In genomic region chr6:1620504-1621327, GRCh38 we compare ENCODE assay signal across 16 cellular contexts. TPM values are rescaled to one million over a fixed set of nuclear protein-coding genes. Genes with fewer than 3 reads are reported as not detected.
DNase-seq lines count a peak whose midpoint lies in the region; ATAC-seq, FAIRE-seq and TF ChIP-seq lines count a peak whose summit lies in the region.
"Had no signal": no experiment of that assay in that cellular context is flagged by ENCODE, and none has a peak within 500 bp of the region (broad histone marks: within the 10 kb centered on the region; RNA-seq: fewer than 3 reads in every experiment).

No MANE protein-coding gene starts in this region.

- H4K5ac ChIP-seq in H1 (ENCODE audit: insufficient read length, low read depth, low read length) = no peak overlapping the region

- ATAC-seq in lower lobe of right lung (no peak), T-cell (replicated peaks in 1 of 4) (no peak)

- H3K27ac ChIP-seq in HUES6 (ENCODE audit: low read depth, low read length) = no peak overlapping the region
- no peak overlapping the region for H3K27ac ChIP-seq in H1 (ENCODE audit: low read depth, low read length)
- H3K27ac ChIP-seq in lower lobe of right lung = no peak overlapping the region
- H3K27ac ChIP-seq in substantia nigra (ENCODE audit: low read depth, low read length, poor library complexity, severe bottlenecking) = peak overlapping the region; percentile 7

- H3K36me3 ChIP-seq in HUES6 (ENCODE audit: control insufficient read depth, insufficient read depth, low read length) (no peaks in the 10 kb centered on the region), H1 (ENCODE audit: control insufficient read depth in 2 of 4, insufficient read depth in 4 of 4, low read length in 3 of 4) (peaks cover 0 to 11% (median 0%) of the 10 kb centered on the region in 4 experiments; a peak in 2 of 8 replicates), lower lobe of right lung (no peaks in the 10 kb centered on the region)

- H2BK5ac ChIP-seq in H1 (ENCODE audit: low read depth, low read length) = no peak overlapping the region

- no peak overlapping the region for H2BK12ac ChIP-seq in H1 (ENCODE audit: low read depth, low read length)

- H3K56ac ChIP-seq in H1 (replicated peaks; ENCODE audit: insufficient read length, low read depth, low read length) = no peak overlapping the region

- no peak overlapping the region for H2BK120ac ChIP-seq in H1 (replicated peaks; ENCODE audit: low read depth, low read length)

- peaks cover 10 to 13% (median 12%) of the 10 kb centered on the region in 3 donors for H3K4me1 Mint-ChIP-seq in T-cell

- H3K79me1 ChIP-seq in H1 (ENCODE audit: low read depth, low read length) = no peaks in the 10 kb centered on the region

- no peak overlapping the region for H3K14ac ChIP-seq in H1 (ENCODE audit: insufficient read length)

- TF ChIP-seq CTCF in H1 (IDR thresholded peaks at IDR 0.05; ENCODE audit: control extremely low read depth in 1 of 3, insufficient read depth in 1 of 3, low read depth in 1 of 3, low read length in 3 of 3) (no peak), lower lobe of right lung (IDR thresholded peaks at IDR 0.05) (no peak)

- CTCF ChIA-PET in H1 (lab: Charles Lee; ENCODE audit: partially characterized antibody) (interaction anchor here (0.5 to 2.8 kb wide), 6 partner anchors 9 to 34 kb away, joined by 3 to 13 read pairs (median 4); no protein-coding TSS in a partner anchor), T-cell (lab: Charles Lee) (no interaction called here)

- no peak overlapping the region for H2AFZ ChIP-seq in H1 (ENCODE audit: low read length)

- H2BK20ac ChIP-seq in H1 (ENCODE audit: low read length) = no peak overlapping the region

- H3K18ac ChIP-seq in H1 (ENCODE audit: extremely low read depth, low read length) = no peak overlapping the region; the same call in 1 of the 2 replicates

- peak overlapping the region; percentile 59 to 87 for H3K4me2 ChIP-seq in H1 (ENCODE audit: insufficient read depth in 1 of 2, low read depth in 2 of 2, low read length in 2 of 2)

- no peak overlapping the region for H4K8ac ChIP-seq in H1 (ENCODE audit: extremely low read depth, insufficient read depth, low read length)

- H3K36me3 Mint-ChIP-seq in T-cell = peaks cover 22% of the 10 kb centered on the region

- H3K9me3 ChIP-seq in HUES6 (ENCODE audit: control insufficient read depth, insufficient read depth, low read depth, low read length) (no peaks in the 10 kb centered on the region), H1 (ENCODE audit: insufficient read depth in 2 of 2, low read depth in 1 of 2, low read length in 1 of 2) (no peaks in the 10 kb centered on the region; a peak in 1 of 4 replicates), lower lobe of right lung (no peaks in the 10 kb centered on the region)

- WGBS in H1 (ENCODE audit: extremely low coverage in 1 of 2, insufficient coverage in 1 of 2, insufficient read length in 1 of 2, insufficient replicate concordance in 2 of 2, low coverage in 1 of 2, low lambda C conversion rate in 2 of 2, missing lambda C conversion rate in 1 of 2), 2 experiments = 15% methylated on average over 24 of the region's 56 CpGs; no CpG with 5 or more reads in 1 of the 2 experiments

- H4K20me1 ChIP-seq in H1 (replicated peaks in 1 of 2; ENCODE audit: control insufficient read depth in 1 of 2, insufficient read depth in 2 of 2, low read length in 2 of 2) = peaks cover 38 to 47% of the 10 kb centered on the region in 2 experiments

- no peak overlapping the region for H4K91ac ChIP-seq in H1 (replicated peaks; ENCODE audit: insufficient read length, low read length)

- no peak overlapping the region for H2BK15ac ChIP-seq in H1 (ENCODE audit: low read length)

- peaks cover 6% of the 10 kb centered on the region; the same call in 1 of the 2 replicates for H3K23me2 ChIP-seq in H1 (ENCODE audit: low read depth, low read length)

- no peaks in the 10 kb centered on the region for H3K9me3 Mint-ChIP-seq in T-cell
- H3K9me3 Mint-ChIP-seq: activated T-helper 17 cell treated with anti-CD3 and anti-CD28 coated beads, Interleukin-2, amount 50 U/mL, for 72 hours; naive thymus-derived CD8-positive, alpha-beta T cell had no signal

- no peak overlapping the region for H3K4ac ChIP-seq in H1 (replicated peaks; ENCODE audit: insufficient read length, low read depth, low read length)

- peaks cover 42% of the 10 kb centered on the region for H3K4me1 ChIP-seq in HUES6 (ENCODE audit: control insufficient read depth, insufficient read depth, low read length)
- H3K4me1 ChIP-seq in H1 (replicated peaks in 1 of 4; ENCODE audit: control insufficient read depth in 3 of 4, insufficient read depth in 4 of 4, low read length in 3 of 4) = peaks cover 0 to 28% (median 18%) of the 10 kb centered on the region in 4 experiments; a peak in 5 of 7 replicates
- peaks cover 20% of the 10 kb centered on the region for H3K4me1 ChIP-seq in lower lobe of right lung

- no peaks in the 10 kb centered on the region for H3K79me2 ChIP-seq in H1 (ENCODE audit: control insufficient read depth in 1 of 2, insufficient read depth in 2 of 2, low read length in 2 of 2)

- H3K27ac Mint-ChIP-seq in T-cell = no peak overlapping the region
- H3K27ac Mint-ChIP-seq: activated T-helper 17 cell treated with anti-CD3 and anti-CD28 coated beads, Interleukin-2, amount 50 U/mL, for 72 hours; naive thymus-derived CD8-positive, alpha-beta T cell had no signal

- H3K4me3 Mint-ChIP-seq in T-cell = peak overlapping the region in 1 of 3 donors; percentile 6
- H3K4me3 Mint-ChIP-seq: activated T-helper 17 cell treated with anti-CD3 and anti-CD28 coated beads, Interleukin-2, amount 50 U/mL, for 72 hours had no signal

- peak overlapping the region; percentile 65 for H3K4me3 ChIP-seq in HUES6 (ENCODE audit: low read depth, low read length)
- H3K4me3 ChIP-seq in H1 (ENCODE audit: extremely low read depth in 1 of 4, insufficient read depth in 2 of 4, low read depth in 3 of 4, low read length in 4 of 4) = peak overlapping the region in 3 of 4 experiments; percentile 19 to 57 (median 22); a peak in 5 of 8 replicates
- H3K4me3 ChIP-seq in lower lobe of right lung = no peak overlapping the region

- peaks cover 51 to 70% of the 10 kb centered on the region in 2 donors for H3K27me3 Mint-ChIP-seq in T-cell

- intact Hi-C loops in lower lobe of right lung (cut with DNase I) = no loop called here

- H2AK5ac ChIP-seq in H1 (ENCODE audit: low read depth, low read length) = peak overlapping the region; percentile 53; the same call in 1 of the 2 replicates

- TF ChIP-seq POLR2A in H1 (IDR thresholded peaks at IDR 0.05; ENCODE audit: control extremely low read depth in 1 of 2, low read depth in 2 of 2, low read length in 2 of 2) = no peak

- FAIRE-seq in H1 (lab: Jason Lieb, UNC) = no peak

- POLR2A ChIA-PET in H1 (lab: Charles Lee; ENCODE audit: partially characterized antibody) = interaction anchor here (1.6 to 3.4 kb wide), 2 partner anchors 9 to 13 kb away, joined by 7 to 13 read pairs; no protein-coding TSS in a partner anchor
- POLR2A ChIA-PET in T-cell (lab: Charles Lee) = no interaction called here

- H3K27me3 ChIP-seq in HUES6 (ENCODE audit: control insufficient read depth, insufficient read depth, low read length) (peaks cover 100% of the 10 kb centered on the region), H1 (replicated peaks in 1 of 4; ENCODE audit: control insufficient read depth in 3 of 4, extremely low read depth in 1 of 4, insufficient read depth in 3 of 4, low read length in 3 of 4) (peaks cover 98 to 100% (median 100%) of the 10 kb centered on the region in 4 experiments), lower lobe of right lung (ENCODE audit: low read depth) (peaks cover 94% of the 10 kb centered on the region)

- no peak overlapping the region for H3K23ac ChIP-seq in H1 (ENCODE audit: insufficient read length)

- TF ChIP-seq EP300 in H1 (IDR thresholded peaks at IDR 0.05; ENCODE audit: borderline replicate concordance in 1 of 2, low read depth in 2 of 2, low read length in 2 of 2) = no peak

- DNase-seq in H1 (ENCODE audit: low read depth in 1 of 2, low spot score in 2 of 2) = no peak
- DNase-seq in lower lobe of right lung = peak; percentile 24
- no peak for DNase-seq in substantia nigra (lab: John Stamatoyannopoulos, UW)
- DNase-seq in T-cell = no peak
- DNase-seq in NCI-H128 (lab: John Stamatoyannopoulos, UW; ENCODE audit: unreplicated experiment) = no peak
- no peak for DNase-seq in NCI-H1436 (lab: John Stamatoyannopoulos, UW)
- DNase-seq in activated CD8-positive, alpha-beta memory T cell treated with anti-CD3 and anti-CD28 coated beads for 24 hours = no peak
- DNase-seq: activated CD4-positive, CD25-positive, alpha-beta regulatory T cell; EL; NCI-H187 treated with DMSO at 0.1 percent for 48 hours; NCI-H446 treated with DMSO at 0.1 percent for 48 hours; SHP77; T-helper 2 cell had no signal

- H3K9ac ChIP-seq in HUES6 (ENCODE audit: low read length) (no peak overlapping the region), H1 (replicated peaks in 1 of 4; ENCODE audit: extremely low read depth in 1 of 4, low read depth in 3 of 4, low read length in 3 of 4) (no peak overlapping the region)

- TF ChIP-seq RAD21 in H1 (IDR thresholded peaks at IDR 0.05 in 1 of 2, conservative IDR thresholded peaks at IDR 0.05 in 1 of 2; ENCODE audit: low read depth in 2 of 2, low read length in 2 of 2) = no peak

TF ChIP-seq in H1, 55 proteins besides CTCF, POLR2A, EP300 and RAD21:
- TF ChIP-seq SUZ12 (IDR thresholded peaks at IDR 0.05; ENCODE audit: low read length) (peak; percentile 88), CREB1 (IDR thresholded peaks at IDR 0.05) (no peak), RNF2 (IDR thresholded peaks at IDR 0.05; ENCODE audit: borderline replicate concordance, low read depth, low read length, missing control alignments, poor library complexity, severe bottlenecking) (peak; percentile 89), EZH2 (IDR thresholded peaks at IDR 0.05; ENCODE audit: low read depth, low read length, severe bottlenecking) (peak; percentile 86)

RNA-seq across cellular contexts. Expression of gene FOXC1, which starts 11.0 kb away (rescaled TPM):
- total RNA-seq in H1 (2021; fragmentation: NEBNext Ultra II Directional; extraction: Animal tissue kit (Norgen Biotek cat#: 25700)) = 0.13 and 0.22 TPM in 2 replicates
- polyA plus RNA-seq in H1 (2011; rRNA removed) = 0.05 TPM in 1 of 2 replicates, not detected in the other
- polyA plus RNA-seq in H1 (2011; cell fraction: cytosol; rRNA removed) = 0.09 TPM
- polyA plus RNA-seq in H1 (2011; cell fraction: nucleus; rRNA removed) = 0.03 TPM
- polyA plus RNA-seq in H1 (2012, experiment 1 of 2) = 0.05 to 0.07 TPM in 2 of 4 replicates, not detected in the others
- 0.13 TPM for polyA plus RNA-seq in H1 (2012, experiment 2 of 2)
- 0.10 TPM for polyA plus RNA-seq in H1 (2013, experiment 1 of 2)
- polyA plus RNA-seq in H1 (2013, experiment 2 of 2) = 0.06 TPM
- polyA minus RNA-seq in H1 (2011; rRNA and poly(A)+ RNA removed) = 0.10 TPM in 1 of 2 replicates, not detected in the other
- polyA minus RNA-seq in H1 (2011; cell fraction: cytosol; rRNA and poly(A)+ RNA removed) = not detected
- polyA minus RNA-seq in H1 (2011; cell fraction: nucleus; rRNA and poly(A)+ RNA removed) = 0.40 TPM
- total RNA-seq in lower lobe of right lung (2.3 TPM), T-cell (under 1 TPM in 3 of 5 donors, not detected in 2; 0.09 to 0.15 (median 0.12) TPM)
- total RNA-seq: activated T-helper 17 cell treated with anti-CD3 and anti-CD28 coated beads, Interleukin-2, amount 50 U/mL, for 72 hours; naive thymus-derived CD8-positive, alpha-beta T cell had no signal
- polyA plus RNA-seq: naive thymus-derived CD8-positive, alpha-beta T cell had no signal
